ENCODE assay signal across 8 cellular contexts in the genomic region with DNA sequence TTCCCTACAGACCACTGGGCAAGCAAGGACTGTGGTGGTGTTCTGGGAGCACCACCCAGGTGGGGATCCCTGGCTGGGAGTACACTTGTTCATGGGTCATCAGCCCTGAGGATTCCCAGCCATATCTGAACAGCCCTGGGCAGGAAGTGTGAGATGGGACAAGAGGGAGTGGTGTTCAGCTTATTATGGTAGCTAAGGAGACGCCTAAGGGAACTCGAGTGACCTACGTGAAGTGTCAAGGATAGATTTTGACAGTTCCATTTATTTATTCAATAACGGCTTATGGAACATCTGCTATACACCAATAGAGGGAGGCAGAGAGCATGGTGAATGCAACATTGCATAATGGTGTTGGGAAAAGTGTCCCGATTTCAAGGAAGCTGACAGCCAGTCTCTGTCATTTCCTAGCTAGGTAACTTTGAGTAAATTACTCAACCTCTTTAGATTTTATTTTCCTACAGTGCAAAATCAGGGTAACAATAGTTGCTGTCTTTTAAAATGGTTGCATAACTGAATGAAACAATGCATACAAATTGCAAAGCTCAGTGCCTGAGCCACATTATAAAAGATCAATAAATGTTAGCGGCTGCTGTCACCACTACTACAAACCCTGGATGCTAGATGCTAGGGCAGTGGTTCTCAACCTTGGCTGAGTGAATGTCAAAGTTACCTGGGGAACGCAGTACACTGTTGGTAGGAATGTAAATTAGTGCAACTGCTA.
DNase-seq lines count a peak whose midpoint lies in the region; ATAC-seq and TF ChIP-seq lines count a peak whose summit lies in the region.

No MANE protein-coding gene starts in this region.

- H3K27ac ChIP-seq in ovary, result no peak overlapping the region

- no peak overlapping the region for H3K4me3 ChIP-seq in ovary

- intact Hi-C loops in ovary (cut with DNase I), result no loop called here

- ATAC-seq in GM18517 (IDR thresholded peaks at IDR 0.05; ENCODE audit: unreplicated experiment) (no peak), HG03457 (IDR thresholded peaks at IDR 0.05; ENCODE audit: unreplicated experiment) (no peak), omental fat pad (ENCODE audit: low FRiP score) (no peak)

- no peak for TF ChIP-seq EP300 in ovary (IDR thresholded peaks at IDR 0.05)

- 27 to 35% (median 29%) methylated on average over 7 of the region's 7 CpGs for WGBS in ovary, 3 donors

- DNase-seq in DMS 273 (lab: John Stamatoyannopoulos, UW; ENCODE audit: unreplicated experiment) (peak; percentile 50), DMS 273 treated with DMSO at 0.1 percent for 48 hours (lab: John Stamatoyannopoulos, UW) (no peak), NCI-H524 (lab: John Stamatoyannopoulos, UW) (peak; percentile 36 to 57), erythroblast (lab: John Stamatoyannopoulos, UW) (peak; percentile 2 to 29), ovary (no peak), omental fat pad (ENCODE audit: low spot score) (no peak)

- H3K4me1 ChIP-seq in ovary (ENCODE audit: insufficient read depth), result no peaks in the 10 kb centered on the region

- TF ChIP-seq CTCF in ovary (IDR thresholded peaks at IDR 0.05), result peak in 2 of 3 donors; percentile 27 to 42
- TF ChIP-seq CTCF in omental fat pad (IDR thresholded peaks at IDR 0.05), result peak in 1 of 3 donors; percentile 18

- no peak for TF ChIP-seq POLR2A in erythroblast (IDR thresholded peaks at IDR 0.05; ENCODE audit: low read length)
- TF ChIP-seq POLR2A in ovary (IDR thresholded peaks at IDR 0.05), result no peak

- no peaks in the 10 kb centered on the region for H3K36me3 ChIP-seq in ovary

- no peaks in the 10 kb centered on the region for H3K27me3 ChIP-seq in ovary

- H3K9me3 ChIP-seq in ovary, result no peaks in the 10 kb centered on the region

Comparison
In these comparisons a context has a peak if more than half of its experiments do, and no peak if none do; other contexts are left out.
1. DNase-seq: peak in DMS 273 (single experiment), NCI-H524 (2 of 2) and erythroblast (2 of 2); none in DMS 273 treated with DMSO at 0.1 percent for 48 hours (single experiment), ovary (0 of 5) and omental fat pad (single experiment).